In the genomic region with DNA sequence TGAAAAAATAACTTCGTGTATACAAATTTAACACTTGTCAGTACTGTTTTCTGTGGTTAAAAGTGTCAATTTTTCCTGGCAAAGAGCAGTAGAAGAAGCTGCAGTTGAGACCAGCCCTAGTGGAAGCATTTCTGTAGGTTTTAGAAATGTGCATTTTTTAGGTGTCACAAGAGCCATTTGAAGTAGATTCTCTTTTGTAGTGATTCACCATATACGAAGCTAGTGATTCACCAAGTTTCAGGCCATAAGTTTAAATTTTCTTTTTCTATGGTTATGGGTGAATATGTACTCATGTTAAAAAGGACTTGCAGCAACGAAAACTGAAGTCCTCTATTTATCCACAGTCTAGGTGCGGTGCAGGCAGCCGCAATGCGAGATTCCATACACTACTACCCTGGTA, we compare ENCODE assay signal across 12 cellular contexts. TPM values are rescaled to one million over a fixed set of nuclear protein-coding genes. Genes with fewer than 3 reads are reported as not detected.
DNase-seq lines count a peak whose midpoint lies in the region; ATAC-seq and TF ChIP-seq lines count a peak whose summit lies in the region.
"Had no signal": no experiment of that assay in that cellular context is flagged by ENCODE, and none has a peak within 500 bp of the region (broad histone marks: within the 10 kb centered on the region; RNA-seq: fewer than 3 reads in every experiment).

No MANE protein-coding gene starts in this region.

- H3K4me1 Mint-ChIP-seq in activated CD4-positive, alpha-beta T cell treated with anti-CD3 and anti-CD28 coated beads for 36 hours = peaks cover 56% of the 10 kb centered on the region
- peaks cover 55% of the 10 kb centered on the region for H3K4me1 Mint-ChIP-seq in activated CD4-positive, alpha-beta T cell treated with anti-CD3 and anti-CD28 coated beads, Interleukin-2, amount 10 ng/mL, durations not matched to agents 7 days and 5 days
- peaks cover 19% of the 10 kb centered on the region for H3K4me1 Mint-ChIP-seq in dendritic cell treated with granulocyte-macrophage colony-stimulating factor and Interleukin-4, amounts not matched to agents 40 ng/mL and 50 ng/mL, for 4 days (ENCODE audit: low read depth)

- no peak overlapping the region for H4K8ac ChIP-seq in trophoblast cell (ENCODE audit: low read depth, low read length)

- CTCF ChIA-PET in activated CD4-positive, alpha-beta T cell treated with anti-CD3 and anti-CD28 coated beads for 36 hours (lab: Charles Lee) = interaction anchor here (0.7 to 2.8 kb wide), 5 partner anchors 9 to 115 kb away, joined by 3 to 12 read pairs (median 6); no protein-coding TSS in a partner anchor
- CTCF ChIA-PET in activated CD4-positive, alpha-beta T cell treated with anti-CD3 and anti-CD28 coated beads, Interleukin-2, amount 10 ng/mL, durations not matched to agents 7 days and 5 days (lab: Charles Lee) = interaction anchor here (1.1 to 1.3 kb wide), 3 partner anchors 9 to 659 kb away, joined by 3 to 5 read pairs (median 4); no protein-coding TSS in a partner anchor

- H3K36me3 Mint-ChIP-seq in activated CD4-positive, alpha-beta T cell treated with anti-CD3 and anti-CD28 coated beads for 36 hours (ENCODE audit: low read depth) = peaks cover 69% of the 10 kb centered on the region
- H3K36me3 Mint-ChIP-seq in activated CD4-positive, alpha-beta T cell treated with anti-CD3 and anti-CD28 coated beads, Interleukin-2, amount 10 ng/mL, durations not matched to agents 7 days and 5 days (ENCODE audit: low read depth) = peaks cover 56% of the 10 kb centered on the region
- peaks cover 82% of the 10 kb centered on the region for H3K36me3 Mint-ChIP-seq in dendritic cell treated with granulocyte-macrophage colony-stimulating factor and Interleukin-4, amounts not matched to agents 40 ng/mL and 50 ng/mL, for 4 days (ENCODE audit: low read depth)

- H2AK5ac ChIP-seq in trophoblast cell (ENCODE audit: low read length) = no peak overlapping the region

- H3K79me2 ChIP-seq in SU-DHL-6 (ENCODE audit: insufficient read depth, low read length) (peaks cover 34% of the 10 kb centered on the region), trophoblast cell (ENCODE audit: control insufficient read depth, insufficient read depth, low read length, poor library complexity) (peaks cover 16% of the 10 kb centered on the region)

- H3F3A ChIP-seq in SU-DHL-6 (ENCODE audit: insufficient read depth) = peaks cover 33% of the 10 kb centered on the region

- H2BK12ac ChIP-seq in trophoblast cell (ENCODE audit: low read length) = no peak overlapping the region

- peaks cover 3 to 4% of the 10 kb centered on the region in 2 experiments for H3K4me1 ChIP-seq in trophoblast cell (ENCODE audit: control insufficient read depth in 1 of 2, insufficient read depth in 2 of 2, low read length in 2 of 2)

- H3K27me3 Mint-ChIP-seq in activated CD4-positive, alpha-beta T cell treated with anti-CD3 and anti-CD28 coated beads for 36 hours = no peaks in the 10 kb centered on the region
- H3K27me3 Mint-ChIP-seq in activated CD4-positive, alpha-beta T cell treated with anti-CD3 and anti-CD28 coated beads, Interleukin-2, amount 10 ng/mL, durations not matched to agents 7 days and 5 days = no peaks in the 10 kb centered on the region
- no peaks in the 10 kb centered on the region for H3K27me3 Mint-ChIP-seq in dendritic cell treated with granulocyte-macrophage colony-stimulating factor and Interleukin-4, amounts not matched to agents 40 ng/mL and 50 ng/mL, for 4 days

- no peak overlapping the region for H3K14ac ChIP-seq in trophoblast cell (ENCODE audit: low read length)

- no peak for DNase-seq in activated CD4-positive, alpha-beta T cell treated with anti-CD3 and anti-CD28 coated beads for 36 hours
- DNase-seq in activated CD4-positive, alpha-beta T cell treated with anti-CD3 and anti-CD28 coated beads, Interleukin-2, amount 10 ng/mL, durations not matched to agents 7 days and 5 days = no peak
- DNase-seq in trophoblast cell (no peak), germinal center (ENCODE audit: low spot score) (no peak)
- DNase-seq: DMS53, KBM-7, NCI-H2081 had no signal

- H3K27ac Mint-ChIP-seq in activated CD4-positive, alpha-beta T cell treated with anti-CD3 and anti-CD28 coated beads for 36 hours = peak overlapping the region; percentile 80
- no peak overlapping the region for H3K27ac Mint-ChIP-seq in activated CD4-positive, alpha-beta T cell treated with anti-CD3 and anti-CD28 coated beads, Interleukin-2, amount 10 ng/mL, durations not matched to agents 7 days and 5 days
- H3K27ac Mint-ChIP-seq in dendritic cell treated with granulocyte-macrophage colony-stimulating factor and Interleukin-4, amounts not matched to agents 40 ng/mL and 50 ng/mL, for 4 days = peak overlapping the region; percentile 51
- H3K27ac Mint-ChIP-seq: brain had no signal

- H3K9me2 ChIP-seq in SU-DHL-6 (replicated peaks; ENCODE audit: insufficient read depth, low read length) = no peaks in the 10 kb centered on the region

- H3K4ac ChIP-seq in trophoblast cell (ENCODE audit: low read depth, low read length) = peak overlapping the region; percentile 47

- H3K27ac ChIP-seq in SU-DHL-6 (ENCODE audit: low read depth, low read length) (no peak overlapping the region), trophoblast cell (ENCODE audit: low read depth, low read length) (no peak overlapping the region)

- H3K9me3 ChIP-seq in SU-DHL-6 (ENCODE audit: insufficient read depth, low read length) (no peaks in the 10 kb centered on the region), trophoblast cell (ENCODE audit: insufficient read depth, low read depth, low read length) (no peaks in the 10 kb centered on the region)

- intact Hi-C loops in activated CD4-positive, alpha-beta T cell treated with anti-CD3 and anti-CD28 coated beads for 36 hours (cut with DNase I, micrococcal nuclease) = loop anchor here (1.0 to 10.0 kb wide), 4 partner anchors 8 to 510 kb away; no protein-coding TSS in a partner anchor
- intact Hi-C loops in dendritic cell treated with granulocyte-macrophage colony-stimulating factor and Interleukin-4, amounts not matched to agents 40 ng/mL and 50 ng/mL, for 4 days (cut with micrococcal nuclease) = loop anchor here (5.0 kb wide), 1 partner anchor 45 kb away; no protein-coding TSS in a partner anchor

- no peak overlapping the region for H4K91ac ChIP-seq in trophoblast cell (ENCODE audit: low read depth, low read length)

- no peak overlapping the region for H3K9ac ChIP-seq in SU-DHL-6 (ENCODE audit: low read length)
- H3K9ac ChIP-seq in trophoblast cell (ENCODE audit: low read length) = no peak overlapping the region

- H3K4me2 ChIP-seq in SU-DHL-6 (ENCODE audit: low read depth, low read length, poor library complexity, severe bottlenecking) (peak overlapping the region; percentile 97), trophoblast cell (ENCODE audit: low read length) (peak overlapping the region; percentile 33)

- peak overlapping the region; percentile 57 for H2BK5ac ChIP-seq in trophoblast cell (ENCODE audit: low read depth, low read length, poor library complexity)

- H4K20me1 ChIP-seq in SU-DHL-6 (ENCODE audit: low read depth, low read length) = no peaks in the 10 kb centered on the region

- peak overlapping the region; percentile 60 for H3K4me3 Mint-ChIP-seq in activated CD4-positive, alpha-beta T cell treated with anti-CD3 and anti-CD28 coated beads for 36 hours
- no peak overlapping the region for H3K4me3 Mint-ChIP-seq in activated CD4-positive, alpha-beta T cell treated with anti-CD3 and anti-CD28 coated beads, Interleukin-2, amount 10 ng/mL, durations not matched to agents 7 days and 5 days
- H3K4me3 Mint-ChIP-seq in dendritic cell treated with granulocyte-macrophage colony-stimulating factor and Interleukin-4, amounts not matched to agents 40 ng/mL and 50 ng/mL, for 4 days = peak overlapping the region; percentile 63

- H3K36me3 ChIP-seq in SU-DHL-6 (ENCODE audit: low read length) (peaks cover 61% of the 10 kb centered on the region), trophoblast cell (ENCODE audit: control insufficient read depth in 1 of 2, insufficient read depth in 2 of 2, low read length in 2 of 2) (peaks cover 7 to 13% of the 10 kb centered on the region in 2 experiments)

- no peak overlapping the region for H4K12ac ChIP-seq in trophoblast cell (ENCODE audit: low read depth, low read length)

- ATAC-seq in activated CD4-positive, alpha-beta T cell treated with anti-CD3 and anti-CD28 coated beads for 36 hours = peak; percentile 20
- no peak for ATAC-seq in GM21447 (IDR thresholded peaks at IDR 0.05; ENCODE audit: unreplicated experiment)
- ATAC-seq in GM18517 (IDR thresholded peaks at IDR 0.05; ENCODE audit: unreplicated experiment) = no peak

- H2AFZ ChIP-seq in SU-DHL-6 (ENCODE audit: low read depth, low read length, severe bottlenecking) (no peak overlapping the region), trophoblast cell (ENCODE audit: insufficient read depth, low read length, poor library complexity) (no peak overlapping the region)

- no peak for TF ChIP-seq CTCF in SU-DHL-6 (IDR thresholded peaks at IDR 0.05; ENCODE audit: insufficient read depth, low read length, poor library complexity, severe bottlenecking)

- H3K23ac ChIP-seq in trophoblast cell (ENCODE audit: low read length) = no peak overlapping the region

- POLR2A ChIA-PET in activated CD4-positive, alpha-beta T cell treated with anti-CD3 and anti-CD28 coated beads for 36 hours (lab: Charles Lee) = interaction anchor here (0.7 to 1.6 kb wide), 2 partner anchors 44 to 78 kb away, joined by 3 to 9 read pairs; no protein-coding TSS in a partner anchor
- POLR2A ChIA-PET in activated CD4-positive, alpha-beta T cell treated with anti-CD3 and anti-CD28 coated beads, Interleukin-2, amount 10 ng/mL, durations not matched to agents 7 days and 5 days (lab: Charles Lee) = no interaction called here

- WGBS in trophoblast cell (ENCODE audit: extremely low coverage, insufficient coverage, insufficient read length) = no CpG with 5 or more reads among the region's 6 CpGs

- H3K18ac ChIP-seq in trophoblast cell (ENCODE audit: low read length) = no peak overlapping the region

- H3K4me3 ChIP-seq in SU-DHL-6 (ENCODE audit: insufficient read depth, low read length, poor library complexity, severe bottlenecking) (no peak overlapping the region), trophoblast cell (ENCODE audit: low read depth, low read length) (no peak overlapping the region)

- H3K9me3 Mint-ChIP-seq in activated CD4-positive, alpha-beta T cell treated with anti-CD3 and anti-CD28 coated beads for 36 hours (ENCODE audit: low read depth) = no peaks in the 10 kb centered on the region
- H3K9me3 Mint-ChIP-seq in activated CD4-positive, alpha-beta T cell treated with anti-CD3 and anti-CD28 coated beads, Interleukin-2, amount 10 ng/mL, durations not matched to agents 7 days and 5 days = no peaks in the 10 kb centered on the region
- H3K9me3 Mint-ChIP-seq in dendritic cell treated with granulocyte-macrophage colony-stimulating factor and Interleukin-4, amounts not matched to agents 40 ng/mL and 50 ng/mL, for 4 days = no peaks in the 10 kb centered on the region
- H3K9me3 Mint-ChIP-seq: brain had no signal

- H3K79me1 ChIP-seq in trophoblast cell (ENCODE audit: low read length) = peaks cover 19% of the 10 kb centered on the region

- no peak overlapping the region for H2BK120ac ChIP-seq in trophoblast cell (ENCODE audit: insufficient read depth, low read length, poor library complexity)

- H3K27me3 ChIP-seq in SU-DHL-6 (ENCODE audit: low read length) (no peaks in the 10 kb centered on the region), trophoblast cell (ENCODE audit: insufficient read depth, low read length) (no peaks in the 10 kb centered on the region)

RNA-seq across cellular contexts. Expression of gene NABP1, which starts 4.2 kb away (rescaled TPM):
- 10 to 100 TPM; 52.4 to 53.9 TPM for total RNA-seq in activated CD4-positive, alpha-beta T cell treated with anti-CD3 and anti-CD28 coated beads for 36 hours
- total RNA-seq in activated CD4-positive, alpha-beta T cell treated with anti-CD3 and anti-CD28 coated beads, Interleukin-2, amount 10 ng/mL, durations not matched to agents 7 days and 5 days = 10 to 100 TPM; 47.1 to 48.0 TPM
- 101 and 113 TPM in 2 replicates for polyA plus RNA-seq in trophoblast cell (2013)
